11 cellular contexts compared by ENCODE assay signal in genomic region chr19:46608581-46609345, GRCh38. TPM values are rescaled to one million over a fixed set of nuclear protein-coding genes. Genes with fewer than 3 reads are reported as not detected.
DNase-seq lines count a peak whose midpoint lies in the region; ATAC-seq, FAIRE-seq and TF ChIP-seq lines count a peak whose summit lies in the region.
"Had no signal": no experiment of that assay in that cellular context is flagged by ENCODE, and none has a peak within 500 bp of the region (broad histone marks: within the 10 kb centered on the region; RNA-seq: fewer than 3 reads in every experiment).

No MANE protein-coding gene starts in this region.

- no peaks in the 10 kb centered on the region for H3K27me3 ChIP-seq in H7 (ENCODE audit: control insufficient read depth, insufficient read depth, low read length)
- no peaks in the 10 kb centered on the region for H3K27me3 ChIP-seq in right lobe of liver
- H3K27me3 ChIP-seq: suprapubic skin had no signal

- no peak for TF ChIP-seq POLR2A in right lobe of liver (IDR thresholded peaks at IDR 0.05)

- WGBS in right lobe of liver (ENCODE audit: insufficient coverage, low coverage, low lambda C conversion rate, missing lambda C conversion rate) = 86% methylated on average over 15 of the region's 27 CpGs

- no peak for ATAC-seq in right lobe of liver

- H3K27ac ChIP-seq in right lobe of liver = no peak overlapping the region
- H3K27ac ChIP-seq: suprapubic skin had no signal

- H3K36me3 ChIP-seq in H7 (replicated peaks; ENCODE audit: control insufficient read depth, insufficient read depth, low read length) = peaks cover 28% of the 10 kb centered on the region
- peaks cover 6 to 37% (median 18%) of the 10 kb centered on the region in 4 donors for H3K36me3 ChIP-seq in right lobe of liver

- H3K9me3 Mint-ChIP-seq in activated T-helper 1 cell treated with anti-CD3 and anti-CD28 coated beads, Interleukin-12 subunit alpha, Interleukin-12 subunit beta, Interleukin-2, Interleukin-4 antibody, amounts not matched to agents 30 ng/mL and 10 ng/mL and 1 ng/mL, durations not matched to agents 14 hours and 24 hours and 36 hours = no peaks in the 10 kb centered on the region
- H3K9me3 Mint-ChIP-seq: IgD-negative memory B cell had no signal

- intact Hi-C loops in activated T-helper 1 cell treated with anti-CD3 and anti-CD28 coated beads, Interleukin-12 subunit alpha, Interleukin-12 subunit beta, Interleukin-2, Interleukin-4 antibody, amounts not matched to agents 30 ng/mL and 10 ng/mL and 1 ng/mL, durations not matched to agents 14 hours and 24 hours and 36 hours (cut with micrococcal nuclease) = no loop called here
- intact Hi-C loops in right lobe of liver (cut with DNase I) = no loop called here

- H3K36me3 Mint-ChIP-seq in activated T-helper 1 cell treated with anti-CD3 and anti-CD28 coated beads, Interleukin-12 subunit alpha, Interleukin-12 subunit beta, Interleukin-2, Interleukin-4 antibody, amounts not matched to agents 30 ng/mL and 10 ng/mL and 1 ng/mL, durations not matched to agents 14 hours and 24 hours and 36 hours (ENCODE audit: low read depth) = peaks cover 46% of the 10 kb centered on the region

- no peak for TF ChIP-seq CTCF in right lobe of liver (IDR thresholded peaks at IDR 0.05)

- no peaks in the 10 kb centered on the region for H3K27me3 Mint-ChIP-seq in activated T-helper 1 cell treated with anti-CD3 and anti-CD28 coated beads, Interleukin-12 subunit alpha, Interleukin-12 subunit beta, Interleukin-2, Interleukin-4 antibody, amounts not matched to agents 30 ng/mL and 10 ng/mL and 1 ng/mL, durations not matched to agents 14 hours and 24 hours and 36 hours (ENCODE audit: insufficient read depth)

- peaks cover 0 to 31% (median 11%) of the 10 kb centered on the region in 4 donors for H3K4me1 ChIP-seq in right lobe of liver

- no peak overlapping the region for H3K4me3 Mint-ChIP-seq in activated T-helper 1 cell treated with anti-CD3 and anti-CD28 coated beads, Interleukin-12 subunit alpha, Interleukin-12 subunit beta, Interleukin-2, Interleukin-4 antibody, amounts not matched to agents 30 ng/mL and 10 ng/mL and 1 ng/mL, durations not matched to agents 14 hours and 24 hours and 36 hours

- no peak for FAIRE-seq in HTR-8/SVneo (lab: Jason Lieb, UNC)

- DNase-seq in H7 = peak; percentile 30
- no peak for DNase-seq in activated T-helper 1 cell treated with anti-CD3 and anti-CD28 coated beads, Interleukin-12 subunit alpha, Interleukin-12 subunit beta, Interleukin-2, Interleukin-4 antibody, amounts not matched to agents 30 ng/mL and 10 ng/mL and 1 ng/mL, durations not matched to agents 14 hours and 24 hours and 36 hours (ENCODE audit: low spot score)
- DNase-seq in right lobe of liver = peak in 2 of 3 donors; percentile 39 to 48
- DNase-seq in HTR-8/SVneo (ENCODE audit: insufficient read length, low spot score) = no peak
- no peak for DNase-seq in T1000 (lab: John Stamatoyannopoulos, UW)
- DNase-seq in NCI-H526 (lab: John Stamatoyannopoulos, UW) = no peak
- DNase-seq: cerebellar nuclear complex, HCEC 1CT, NCI-H510A had no signal

- H3K4me3 ChIP-seq in H7 (ENCODE audit: insufficient read depth, low read depth, low read length) (no peak overlapping the region), right lobe of liver (no peak overlapping the region)
- H3K4me3 ChIP-seq: suprapubic skin had no signal

- peaks cover 51% of the 10 kb centered on the region for H3K4me1 Mint-ChIP-seq in activated T-helper 1 cell treated with anti-CD3 and anti-CD28 coated beads, Interleukin-12 subunit alpha, Interleukin-12 subunit beta, Interleukin-2, Interleukin-4 antibody, amounts not matched to agents 30 ng/mL and 10 ng/mL and 1 ng/mL, durations not matched to agents 14 hours and 24 hours and 36 hours (ENCODE audit: low read depth)

- no peaks in the 10 kb centered on the region for H3K9me3 ChIP-seq in right lobe of liver
- H3K9me3 ChIP-seq: suprapubic skin had no signal

- H3K27ac Mint-ChIP-seq in activated T-helper 1 cell treated with anti-CD3 and anti-CD28 coated beads, Interleukin-12 subunit alpha, Interleukin-12 subunit beta, Interleukin-2, Interleukin-4 antibody, amounts not matched to agents 30 ng/mL and 10 ng/mL and 1 ng/mL, durations not matched to agents 14 hours and 24 hours and 36 hours = peak overlapping the region; percentile 46

RNA-seq across cellular contexts. Expression of gene CALM3, which starts 7.6 kb away (rescaled TPM):
- total RNA-seq in H7 (2014; rRNA removed; shearing (Covaris generic)) = 162 and 202 TPM in 2 replicates
- total RNA-seq in activated T-helper 1 cell treated with anti-CD3 and anti-CD28 coated beads, Interleukin-12 subunit alpha, Interleukin-12 subunit beta, Interleukin-2, Interleukin-4 antibody, amounts not matched to agents 30 ng/mL and 10 ng/mL and 1 ng/mL, durations not matched to agents 14 hours and 24 hours and 36 hours = 568 and 578 TPM in 2 replicates
- 100 to 1,000 TPM in 1 of 6 experiments, 10 to 100 TPM in 5; 83.8 to 119 (median 92.2) TPM for total RNA-seq in right lobe of liver

RNA-seq across cellular contexts. Expression of gene PTGIR, which starts 16.1 kb away (rescaled TPM):
- 0.14 and 0.18 TPM in 2 replicates for total RNA-seq in H7 (2014; rRNA removed; shearing (Covaris generic))
- 217 and 218 TPM in 2 replicates for total RNA-seq in activated T-helper 1 cell treated with anti-CD3 and anti-CD28 coated beads, Interleukin-12 subunit alpha, Interleukin-12 subunit beta, Interleukin-2, Interleukin-4 antibody, amounts not matched to agents 30 ng/mL and 10 ng/mL and 1 ng/mL, durations not matched to agents 14 hours and 24 hours and 36 hours
- total RNA-seq in right lobe of liver = 1 to 10 TPM; 2.4 to 4.1 (median 3.0) TPM

RNA-seq across cellular contexts. Expression of gene GNG8, which starts 27.2 kb away (rescaled TPM):
- total RNA-seq in H7 (2014; rRNA removed; shearing (Covaris generic)) = not detected in 2 replicates
- 17.8 and 18.6 TPM in 2 replicates for total RNA-seq in activated T-helper 1 cell treated with anti-CD3 and anti-CD28 coated beads, Interleukin-12 subunit alpha, Interleukin-12 subunit beta, Interleukin-2, Interleukin-4 antibody, amounts not matched to agents 30 ng/mL and 10 ng/mL and 1 ng/mL, durations not matched to agents 14 hours and 24 hours and 36 hours
- not detected for total RNA-seq in right lobe of liver
- total RNA-seq: suprapubic skin had no signal

RNA-seq across cellular contexts. Expression of gene DACT3, which starts 52.2 kb away (rescaled TPM):
- 0.37 and 0.55 TPM in 2 replicates for total RNA-seq in H7 (2014; rRNA removed; shearing (Covaris generic))
- 4.3 and 5.7 TPM in 2 replicates for total RNA-seq in activated T-helper 1 cell treated with anti-CD3 and anti-CD28 coated beads, Interleukin-12 subunit alpha, Interleukin-12 subunit beta, Interleukin-2, Interleukin-4 antibody, amounts not matched to agents 30 ng/mL and 10 ng/mL and 1 ng/mL, durations not matched to agents 14 hours and 24 hours and 36 hours
- 1 to 10 TPM in 3 of 6 experiments, under 1 TPM in 3; 0.46 to 1.6 (median 0.93) TPM for total RNA-seq in right lobe of liver

Comparison
In these comparisons a context has a peak if more than half of its experiments do, and no peak if none do; other contexts are left out.
1. DNase-seq: peak in H7 (single experiment) and right lobe of liver (2 of 3); none in activated T-helper 1 cell treated with anti-CD3 and anti-CD28 coated beads, Interleukin-12 subunit alpha, Interleukin-12 subunit beta, Interleukin-2, Interleukin-4 antibody, amounts not matched to agents 30 ng/mL and 10 ng/mL and 1 ng/mL, durations not matched to agents 14 hours and 24 hours and 36 hours (single experiment), HTR-8/SVneo (single experiment), T1000 (single experiment) and NCI-H526 (0 of 2).
2. RNA of gene PTGIR, which starts 16.1 kb away (total RNA-seq): 217 to 218 TPM in activated T-helper 1 cell treated with anti-CD3 and anti-CD28 coated beads, Interleukin-12 subunit alpha, Interleukin-12 subunit beta, Interleukin-2, Interleukin-4 antibody, amounts not matched to agents 30 ng/mL and 10 ng/mL and 1 ng/mL, durations not matched to agents 14 hours and 24 hours and 36 hours; 2.4 to 4.1 TPM in right lobe of liver and 0.14 to 0.18 TPM in H7; every median in the first group is over 10 times any median in the second.
3. RNA of gene GNG8, which starts 27.2 kb away (total RNA-seq): 17.8 to 18.6 TPM in activated T-helper 1 cell treated with anti-CD3 and anti-CD28 coated beads, Interleukin-12 subunit alpha, Interleukin-12 subunit beta, Interleukin-2, Interleukin-4 antibody, amounts not matched to agents 30 ng/mL and 10 ng/mL and 1 ng/mL, durations not matched to agents 14 hours and 24 hours and 36 hours; not detected in H7 and not detected in right lobe of liver; every median in the first group is over 10 times any median in the second.